21 cellular contexts compared by ENCODE assay signal in the genomic region with DNA sequence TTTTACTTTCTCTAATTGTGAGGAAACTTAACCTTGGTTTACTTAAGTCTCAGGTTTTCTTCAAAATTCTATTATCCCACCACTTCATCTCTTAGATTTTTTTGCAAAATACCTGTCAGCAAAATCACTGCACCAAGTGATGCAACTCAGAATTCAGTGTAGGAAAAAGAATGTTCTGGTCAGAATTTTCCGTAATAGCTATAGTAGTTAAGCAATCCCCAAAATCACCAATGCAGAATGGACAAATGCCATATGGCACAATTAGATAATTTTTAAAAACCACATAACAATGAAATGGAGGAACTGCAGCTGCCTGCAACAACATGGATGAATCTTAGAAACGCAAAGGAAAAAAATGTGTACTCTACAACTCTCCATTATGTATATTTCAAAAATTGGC.
"Had no signal": no experiment of that assay in that cellular context is flagged by ENCODE, and none has a peak within 500 bp of the region (broad histone marks: within the 10 kb centered on the region; RNA-seq: fewer than 3 reads in every experiment).

No MANE protein-coding gene starts in this region.

- H3K4me2 ChIP-seq: smooth muscle cell had no signal

- H3K4me1 ChIP-seq: ascending aorta, sigmoid colon, tibial nerve had no signal

- ATAC-seq: esophagus mucosa, left ventricle myocardium superior had no signal

- H3K27ac ChIP-seq: ascending aorta, sigmoid colon, tibial nerve, VCaP had no signal

- H3K9me3 ChIP-seq: ascending aorta, sigmoid colon, tibial nerve had no signal

- H3K36me3 ChIP-seq: ascending aorta, sigmoid colon, tibial nerve had no signal

- H3K27me3 ChIP-seq: ascending aorta, sigmoid colon, tibial nerve had no signal

- DNase-seq: activated CD4-positive, alpha-beta T cell treated with anti-CD3 and anti-CD28 coated beads for 4 hours; activated CD4-positive, alpha-beta T cell treated with anti-CD3 and anti-CD28 coated beads, Interleukin-2, amount 50 U/mL, for 48 hours; activated CD8-positive, alpha-beta memory T cell treated with anti-CD3 and anti-CD28 coated beads for 24 hours; activated effector memory CD4-positive, alpha-beta T cell treated with Interleukin-2 at 50 U/mL for 16 hours; activated naive CD4-positive, alpha-beta T cell treated with Interleukin-2 at 50 U/mL for 16 hours; cortex of kidney; endodermal cell; glutamatergic neuron; islet precursor cell; left ventricle myocardium superior; retina; sigmoid colon; stimulated activated CD4-positive, alpha-beta T cell treated with anti-CD3 and anti-CD28 coated beads, Interleukin-15, amount 100 ng/mL, for 24 hours; stimulated activated naive CD4-positive, alpha-beta T cell treated with Interleukin-2 at 50 U/mL for 16 hours; SW 1271; T-helper 9 cell had no signal

- H3K4me3 ChIP-seq: ascending aorta, sigmoid colon, smooth muscle cell, tibial nerve had no signal
